ENCODE assay signal across 8 cellular contexts in genomic region chr2:96800762-96801463, GRCh38.
DNase-seq lines count a peak whose midpoint lies in the region; ATAC-seq and TF ChIP-seq lines count a peak whose summit lies in the region.

No MANE protein-coding gene starts in this region.

- no peaks in the 10 kb centered on the region for H3K9me3 ChIP-seq in KOPT-K1 (ENCODE audit: insufficient read depth, low read length, poor library complexity, severe bottlenecking)

- peak overlapping the region; percentile 66 for H3K27ac ChIP-seq in KOPT-K1 (ENCODE audit: low read depth, low read length, poor library complexity, severe bottlenecking)

- H3K36me3 ChIP-seq in KOPT-K1 (ENCODE audit: insufficient read depth, low read length): peaks cover 18% of the 10 kb centered on the region; the same call in 1 of the 2 replicates

- TF ChIP-seq CTCF in astrocyte of the cerebellum (IDR thresholded peaks at IDR 0.05; ENCODE audit: low read depth, low read length, missing control alignments): peak; percentile 93

- peak; percentile 68 for ATAC-seq in GM21381 (IDR thresholded peaks at IDR 0.05; ENCODE audit: unreplicated experiment)

- DNase-seq in DMS53 (lab: John Stamatoyannopoulos, UW) (peak; percentile 93), T-helper 9 cell (peak; percentile 56), astrocyte of the cerebellum (ENCODE audit: low read depth) (no peak), iPS DF 4.7 (ENCODE audit: extremely low read depth, low spot score) (peak; percentile 44), NCI-H187 treated with DMSO at 0.1 percent for 48 hours (lab: John Stamatoyannopoulos, UW) (no peak)
- DNase-seq in stimulated activated CD4-positive, alpha-beta T cell treated with anti-CD3 and anti-CD28 coated beads, Interleukin-12 subunit alpha, Interleukin-12 subunit beta, amount 100 ng/mL, for 24 hours (ENCODE audit: low read depth in 2 of 2): peak; percentile 44 to 68

- H3K4me3 ChIP-seq in astrocyte of the cerebellum (ENCODE audit: low read depth, low read length): no peak overlapping the region

- in situ Hi-C loops in astrocyte of the cerebellum (cut with HindIII; ENCODE audit: low sequenced_read_pairs): no loop called here

Comparison
In these comparisons a context has a peak if more than half of its experiments do, and no peak if none do; other contexts are left out.
1. DNase-seq: peak in DMS53 (single experiment), T-helper 9 cell (single experiment), iPS DF 4.7 (single experiment) and stimulated activated CD4-positive, alpha-beta T cell treated with anti-CD3 and anti-CD28 coated beads, Interleukin-12 subunit alpha, Interleukin-12 subunit beta, amount 100 ng/mL, for 24 hours (2 of 2); none in astrocyte of the cerebellum (single experiment) and NCI-H187 treated with DMSO at 0.1 percent for 48 hours (single experiment).